ENCODE assay signal across 16 cellular contexts in genomic region chr2:188634656-188635055, GRCh38.
DNase-seq lines count a peak whose midpoint lies in the region; ATAC-seq and TF ChIP-seq lines count a peak whose summit lies in the region.
"Had no signal": no experiment of that assay in that cellular context is flagged by ENCODE, and none has a peak within 500 bp of the region (broad histone marks: within the 10 kb centered on the region; RNA-seq: fewer than 3 reads in every experiment).

No MANE protein-coding gene starts in this region.

- no peak for ATAC-seq in HCT116
- no peak for ATAC-seq in GM19395 (IDR thresholded peaks at IDR 0.05; ENCODE audit: unreplicated experiment)
- ATAC-seq: CD8-positive, alpha-beta T cell; GM23338 had no signal

- TF ChIP-seq RAD21 in HCT116 (IDR thresholded peaks at IDR 0.05; ENCODE audit: low read depth), result no peak

- no peak for TF ChIP-seq POLR2A in HCT116 (IDR thresholded peaks at IDR 0.05; ENCODE audit: borderline replicate concordance, extremely low read depth, insufficient read depth, insufficient read length)
- TF ChIP-seq POLR2A in Peyer's patch (IDR thresholded peaks at IDR 0.05), result no peak

- H3K9me3 ChIP-seq in HCT116 (ENCODE audit: control insufficient read depth in 1 of 2, insufficient read depth in 1 of 2, low read depth in 1 of 2, low read length in 2 of 2), result no peaks in the 10 kb centered on the region
- H3K9me3 ChIP-seq in smooth muscle cell (replicated peaks; ENCODE audit: low read depth), result no peaks in the 10 kb centered on the region
- H3K9me3 ChIP-seq in Peyer's patch, result no peaks in the 10 kb centered on the region
- H3K9me3 ChIP-seq: BLaER1, Caco-2 had no signal

- TF ChIP-seq CTCF in 22Rv1 (IDR thresholded peaks at IDR 0.05), result no peak
- TF ChIP-seq CTCF in HCT116 (IDR thresholded peaks at IDR 0.05 in 2 of 3, conservative IDR thresholded peaks at IDR 0.05 in 1 of 3; ENCODE audit: borderline replicate concordance in 1 of 3, insufficient read depth in 1 of 3, low read depth in 2 of 3, low read length in 2 of 3), result no peak
- TF ChIP-seq CTCF in smooth muscle cell (IDR thresholded peaks at IDR 0.05; ENCODE audit: borderline replicate concordance, insufficient read depth, poor library complexity, severe bottlenecking), result no peak
- TF ChIP-seq CTCF in Peyer's patch (IDR thresholded peaks at IDR 0.05), result no peak

- peak overlapping the region; percentile 77 for H2AFZ ChIP-seq in HCT116 (ENCODE audit: low read depth, low read length, poor library complexity, severe bottlenecking)
- peak overlapping the region; percentile 9 for H2AFZ ChIP-seq in smooth muscle cell (ENCODE audit: low read depth)
- H2AFZ ChIP-seq: GM23338 had no signal

- no peak for DNase-seq in HCT116 (ENCODE audit: low read depth, low spot score)
- DNase-seq in SK-N-DZ (ENCODE audit: low spot score), result peak; percentile 6
- DNase-seq in smooth muscle cell (lab: John Stamatoyannopoulos, UW; ENCODE audit: unreplicated experiment), result no peak
- no peak for DNase-seq in Peyer's patch
- DNase-seq in amygdala (lab: John Stamatoyannopoulos, UW), result no peak
- DNase-seq: Caco-2; CD4-positive, CD25-positive, alpha-beta regulatory T cell; CD8-positive, alpha-beta T cell; DMS153; DND-41; H9 had no signal

- H3K9ac ChIP-seq in HCT116 (ENCODE audit: low read length) (no peak overlapping the region), smooth muscle cell (ENCODE audit: low read depth) (no peak overlapping the region)
- H3K9ac ChIP-seq: BLaER1 had no signal

- peaks cover 19% of the 10 kb centered on the region for H3F3A ChIP-seq in smooth muscle cell (ENCODE audit: low read depth)

- H3K4me1 ChIP-seq in HCT116 (ENCODE audit: control insufficient read depth in 1 of 2, insufficient read depth in 2 of 2, low read length in 2 of 2) (0 out of 4 replicates have a peak, but pooled peaks cover 0 to under 1% of the 10 kb centered on the region in 2 experiments), smooth muscle cell (ENCODE audit: low read depth) (peaks cover 9% of the 10 kb centered on the region), Peyer's patch (no peaks in the 10 kb centered on the region)
- H3K4me1 ChIP-seq: BLaER1 had no signal

- intact Hi-C loops in HCT116 (cut with micrococcal nuclease), result no loop called here

- H4K20me1 ChIP-seq in HCT116 (ENCODE audit: insufficient read depth) (no peaks in the 10 kb centered on the region), smooth muscle cell (ENCODE audit: low read depth) (no peaks in the 10 kb centered on the region)
- H4K20me1 ChIP-seq: BLaER1 had no signal

- H3K36me3 ChIP-seq in HCT116 (ENCODE audit: control insufficient read depth in 1 of 2, insufficient read depth in 2 of 2, low read length in 2 of 2) (no peaks in the 10 kb centered on the region), smooth muscle cell (ENCODE audit: low read depth) (no peaks in the 10 kb centered on the region), Peyer's patch (no peaks in the 10 kb centered on the region)
- H3K36me3 ChIP-seq: BLaER1 had no signal

- H3K4me2 ChIP-seq in HCT116 (ENCODE audit: low read length) (no peak overlapping the region), smooth muscle cell (no peak overlapping the region)
- H3K4me2 ChIP-seq: BLaER1, GM23338 had no signal

- H3K27me3 ChIP-seq in HCT116 (ENCODE audit: insufficient read depth, low read length) (no peaks in the 10 kb centered on the region), smooth muscle cell (ENCODE audit: low read depth) (no peaks in the 10 kb centered on the region), Peyer's patch (no peaks in the 10 kb centered on the region)
- H3K27me3 ChIP-seq: BLaER1 had no signal

- CTCF ChIA-PET in HCT116 (lab: Charles Lee), result no interaction called here

- H3K9me2 ChIP-seq in HCT116 (ENCODE audit: insufficient read depth), result no peaks in the 10 kb centered on the region

- RAD21 ChIA-PET in HCT116 (lab: Charles Lee; ENCODE audit: low non-redundant PET in 1 of 2, low total read pairs in 2 of 2, uncharacterized antibody in 2 of 2, unreplicated experiment in 2 of 2), result no interaction called here

- H3K79me2 ChIP-seq in HCT116 (ENCODE audit: insufficient read depth, low read length) (no peaks in the 10 kb centered on the region), smooth muscle cell (ENCODE audit: low read depth) (no peaks in the 10 kb centered on the region)

- H3K27ac ChIP-seq in 22Rv1, result peak overlapping the region; percentile 58
- no peak overlapping the region for H3K27ac ChIP-seq in HCT116 (ENCODE audit: low read depth, low read length)
- H3K27ac ChIP-seq in smooth muscle cell (ENCODE audit: low read depth), result no peak overlapping the region
- no peak overlapping the region for H3K27ac ChIP-seq in Peyer's patch
- H3K27ac ChIP-seq: BLaER1, C4-2B had no signal

- WGBS in smooth muscle cell (ENCODE audit: low lambda C conversion rate), result 35% methylated on average over 1 of the region's 1 CpG

- BruUV-seq in HCT116 (replicated peaks; lab: Mats Ljungman, UMichigan), result no TSS peak

- POLR2A ChIA-PET in HCT116 (lab: Charles Lee), result no interaction called here

- H3K4me3 ChIP-seq in HCT116 (replicated peaks in 1 of 2; ENCODE audit: low read depth in 1 of 2, low read length in 2 of 2) (no peak overlapping the region), smooth muscle cell (no peak overlapping the region), Peyer's patch (no peak overlapping the region)
- H3K4me3 ChIP-seq: BLaER1, GM23338 had no signal

TF ChIP-seq in HCT116, 20 proteins besides CTCF, POLR2A, EP300 and RAD21:
- TF ChIP-seq EZH2 (IDR thresholded peaks at IDR 0.05) (no peak), ZBTB33 (IDR thresholded peaks at IDR 0.05; ENCODE audit: extremely low read depth, insufficient replicate concordance, low read length) (no peak), POLR2AphosphoS5 (IDR thresholded peaks at IDR 0.05; ENCODE audit: low read depth, low read length) (no peak), FOSL1 (IDR thresholded peaks at IDR 0.05; ENCODE audit: low read depth) (no peak), CBX3 (IDR thresholded peaks at IDR 0.05; ENCODE audit: low read depth) (no peak)
